1 cellular context compared by ENCODE assay signal in the genomic region with DNA sequence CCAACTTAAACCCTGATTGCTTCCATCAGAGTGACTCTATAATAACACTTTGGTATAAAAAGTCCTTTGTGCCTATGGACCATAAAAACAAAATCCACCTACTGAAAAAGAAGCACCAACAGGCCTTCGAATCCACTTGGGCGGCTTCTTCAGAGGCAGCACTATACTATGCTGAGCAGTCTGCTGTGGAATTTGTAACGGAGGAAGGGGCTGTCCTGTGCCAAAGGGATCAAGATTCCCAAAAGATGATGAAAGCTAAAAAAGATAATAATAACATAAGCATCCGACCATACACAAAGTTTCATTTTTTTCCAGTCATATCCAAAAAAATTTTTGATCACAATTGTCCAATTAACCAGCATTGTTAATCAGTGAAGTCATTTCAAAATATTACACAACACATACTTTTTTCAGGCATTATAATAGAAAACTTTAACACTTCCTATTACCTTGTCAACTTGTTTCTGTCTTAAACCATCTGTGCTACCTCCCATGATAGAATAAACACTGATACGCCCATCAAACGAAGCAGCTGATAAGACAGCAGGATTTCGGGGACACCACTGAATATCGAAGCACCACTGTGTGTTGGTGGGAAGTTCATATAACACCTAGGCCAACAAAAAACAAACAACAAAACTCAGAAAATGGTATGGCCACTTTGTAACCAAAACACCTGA.
TF ChIP-seq lines count a peak whose summit lies in the region.

No MANE protein-coding gene starts in this region.

TF ChIP-seq in endothelial cell of umbilical vein, 7 proteins besides CTCF, POLR2A, EP300 and RAD21 (continued from another document):
- TF ChIP-seq EZH2 (IDR thresholded peaks at IDR 0.05; ENCODE audit: borderline replicate concordance, low read depth, low read length, severe bottlenecking) (no peak), MYC (IDR thresholded peaks at IDR 0.05; ENCODE audit: low read depth, low read length) (no peak), POLR2AphosphoS5 (IDR thresholded peaks at IDR 0.05; ENCODE audit: insufficient read depth, low read depth, low read length) (no peak)
